ENCODE assay signal across 8 cellular contexts in the genomic region with DNA sequence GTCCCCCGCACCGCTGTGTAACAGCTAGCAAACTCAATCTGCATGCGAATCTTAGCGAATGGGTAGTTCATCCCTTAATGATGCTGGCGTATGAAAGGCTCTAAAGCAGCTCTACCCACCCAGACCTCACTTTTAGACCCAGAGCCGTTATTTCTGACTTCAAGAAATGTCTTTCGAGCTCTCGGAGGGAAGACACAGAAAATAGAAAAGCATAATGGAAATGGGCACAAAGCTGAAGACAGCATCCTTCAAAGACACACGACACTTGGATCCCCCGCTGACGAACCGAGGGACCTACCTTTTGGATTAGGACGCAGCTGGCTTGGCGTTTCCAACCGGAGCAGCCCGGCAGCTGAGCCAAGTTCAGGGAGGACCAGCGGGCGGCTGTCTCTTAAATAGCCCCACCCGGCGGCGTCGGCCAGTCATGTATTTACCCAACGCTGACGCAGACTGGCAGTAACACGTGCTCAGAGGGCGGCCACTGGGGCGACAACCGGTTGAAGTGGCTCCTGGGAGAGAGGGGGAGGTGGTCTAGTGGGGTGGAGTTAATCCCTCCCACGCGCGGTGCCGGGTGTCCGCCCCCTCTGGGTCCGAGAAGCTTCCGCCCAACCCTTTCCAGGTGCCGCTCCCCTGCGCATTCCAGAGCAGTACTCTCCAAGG. TPM values are rescaled to one million over a fixed set of nuclear protein-coding genes. Genes with fewer than 3 reads are reported as not detected.
DNase-seq lines count a peak whose midpoint lies in the region; TF ChIP-seq lines count a peak whose summit lies in the region.

No MANE protein-coding gene starts in this region.

- H3K9me3 ChIP-seq in ovary, result peaks cover 0 to 5% of the 10 kb centered on the region in 2 donors

- no peaks in the 10 kb centered on the region for H3K36me3 ChIP-seq in ovary

- peaks cover 2% of the 10 kb centered on the region for H3K4me1 ChIP-seq in ovary (ENCODE audit: insufficient read depth)

- TF ChIP-seq CTCF in ovary (IDR thresholded peaks at IDR 0.05), result no peak

- 8% methylated on average over 37 of the region's 37 CpGs for WGBS in ovary, 3 donors

- DNase-seq in Ammon's horn (ENCODE audit: low spot score) (peak; percentile 61), M059J (ENCODE audit: low read depth) (peak; percentile 13), mucosa of gallbladder (ENCODE audit: low spot score) (peak; percentile 36), ovary (no peak), SW 1271 (lab: John Stamatoyannopoulos, UW) (no peak), NCI-H69 (lab: John Stamatoyannopoulos, UW) (no peak), midbrain (lab: John Stamatoyannopoulos, UW) (no peak)

- H3K4me3 ChIP-seq in ovary, result no peak overlapping the region

- TF ChIP-seq POLR2A in ovary (IDR thresholded peaks at IDR 0.05), result no peak

- intact Hi-C loops in ovary (cut with DNase I), result no loop called here

- H3K27ac ChIP-seq in cingulate gyrus (ENCODE audit: low read depth, low read length), result peak overlapping the region; percentile 29
- no peak overlapping the region for H3K27ac ChIP-seq in ovary

- TF ChIP-seq EP300 in ovary (IDR thresholded peaks at IDR 0.05), result no peak

- H3K27me3 ChIP-seq in ovary, result no peaks in the 10 kb centered on the region

RNA-seq across cellular contexts. Expression of gene CCK, which starts 1.5 kb away (rescaled TPM):
- not detected in 2 replicates for total RNA-seq in M059J (2014; rRNA removed; shearing (Covaris generic))
- total RNA-seq in mucosa of gallbladder, result 1.3 TPM
- total RNA-seq in ovary, result not detected
- polyA plus RNA-seq in ovary, result not detected

Comparison
In these comparisons a context has a peak if more than half of its experiments do, and no peak if none do; other contexts are left out.
1. DNase-seq: peak in Ammon's horn (single experiment), M059J (single experiment) and mucosa of gallbladder (single experiment); none in ovary (0 of 5), SW 1271 (0 of 2), NCI-H69 (single experiment) and midbrain (single experiment).